Comparison of ENCODE assay signal across 8 cellular contexts in the genomic region with DNA sequence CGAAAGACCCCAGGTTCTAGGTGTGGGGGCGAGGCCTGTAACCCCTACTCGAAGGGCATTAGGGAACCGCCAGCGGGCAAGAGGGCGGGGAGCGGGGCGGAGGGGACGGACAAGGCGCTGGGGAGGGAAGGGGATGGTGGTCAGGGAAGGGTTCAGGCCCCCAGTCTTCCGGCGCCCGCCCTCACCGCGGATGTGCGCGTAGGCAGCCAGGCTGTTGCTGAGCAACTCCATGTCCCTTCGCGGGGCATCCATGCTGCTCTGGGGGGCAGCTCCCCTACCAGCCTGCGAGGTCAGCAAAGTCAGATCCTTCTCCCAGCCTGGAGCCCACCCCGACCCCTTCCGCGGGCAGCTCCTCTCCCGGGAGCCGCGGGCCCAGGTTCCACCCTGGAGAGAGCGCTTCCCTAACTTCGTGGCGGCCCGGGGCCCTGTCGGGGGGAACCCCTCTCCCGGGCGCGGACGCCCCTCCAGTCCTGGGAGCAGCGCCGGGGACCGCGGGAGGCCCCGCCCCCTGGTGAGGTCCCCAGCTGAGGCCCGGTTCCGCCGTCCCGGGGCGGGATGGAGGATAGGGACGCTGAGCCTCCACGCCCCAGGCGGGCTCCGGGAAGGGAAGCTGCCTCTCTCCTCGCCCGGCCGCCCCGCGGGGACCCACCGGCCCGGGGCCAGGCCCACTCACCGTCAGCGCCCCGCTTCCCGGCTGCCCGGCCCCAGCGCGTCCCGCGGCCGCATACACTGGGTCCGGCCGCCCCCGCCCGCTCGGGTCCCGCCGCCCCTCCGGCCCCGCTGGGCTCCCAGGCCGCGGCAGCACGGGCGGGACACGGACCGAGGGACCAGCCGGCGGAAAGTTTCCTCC. TPM values are rescaled to one million over a fixed set of nuclear protein-coding genes. Genes with fewer than 3 reads are reported as not detected.
DNase-seq lines count a peak whose midpoint lies in the region; ATAC-seq, FAIRE-seq and TF ChIP-seq lines count a peak whose summit lies in the region.

No MANE protein-coding gene starts in this region.

- peak overlapping the region; percentile 59 for H3K9ac ChIP-seq in Karpas-422 (ENCODE audit: low read length)

- H4K20me1 ChIP-seq in Karpas-422 (ENCODE audit: insufficient read depth, low read depth, low read length): no peaks in the 10 kb centered on the region

- H3K36me3 ChIP-seq in Karpas-422 (ENCODE audit: insufficient read depth, low read length) (no peaks in the 10 kb centered on the region), heart left ventricle (peaks cover 0 to 4% (median 0%) of the 10 kb centered on the region in 9 donors)

- DNase-seq in GM12892 (ENCODE audit: insufficient read length): peak; percentile 52
- DNase-seq in Karpas-422: no peak
- DNase-seq in activated effector memory CD4-positive, alpha-beta T cell treated with anti-CD3 and anti-CD28 coated beads, Interleukin-2, amount 50 U/mL, for 16 hours: peak; percentile 73
- DNase-seq in heart left ventricle: peak; percentile 66 to 86 (median 67)
- DNase-seq in posterior vena cava (ENCODE audit: low spot score): peak; percentile 88
- no peak for DNase-seq in NCI-H82 (lab: John Stamatoyannopoulos, UW)
- DNase-seq in SHP77 treated with DMSO at 0.1 percent for 48 hours (lab: John Stamatoyannopoulos, UW): no peak
- no peak for DNase-seq in G401 (ENCODE audit: low spot score)

- no peaks in the 10 kb centered on the region for H3K9me3 ChIP-seq in Karpas-422 (ENCODE audit: low read length)
- no peaks in the 10 kb centered on the region for H3K9me3 ChIP-seq in heart left ventricle

- in situ Hi-C loops in G401 (cut with HindIII; ENCODE audit: low sequenced_read_pairs): no loop called here

- no peak overlapping the region for H3K27ac ChIP-seq in Karpas-422 (ENCODE audit: low read length)
- H3K27ac ChIP-seq in heart left ventricle: peak overlapping the region; percentile 72 to 97 (median 92)

- WGBS in heart left ventricle, 4 donors: 5 to 27% (median 12%) methylated on average over 25 to 83 of the region's 83 CpGs

- TF ChIP-seq CTCF in heart left ventricle (IDR thresholded peaks at IDR 0.05): no peak

- TF ChIP-seq POLR2A in GM12892 (IDR thresholded peaks at IDR 0.05; ENCODE audit: low read depth, low read length) (0 out of 2 replicates have a peak, but pooled peaks have one; percentile 4), heart left ventricle (IDR thresholded peaks at IDR 0.05) (no peak)

- H3K4me3 ChIP-seq in Karpas-422 (ENCODE audit: low read length) (peak overlapping the region; percentile 63; the same call in 1 of the 2 replicates), heart left ventricle (peak overlapping the region; percentile 59 to 98 (median 85))

- intact Hi-C loops in heart left ventricle (cut with DNase I) (loop anchor here in 4 of 10 donors (2.0 to 5.0 kb wide), 3 partner anchors 44 to 46 kb away; no protein-coding TSS in a partner anchor), posterior vena cava (cut with DNase I) (no loop called here)

- H3K27me3 ChIP-seq in Karpas-422 (ENCODE audit: low read length) (no peaks in the 10 kb centered on the region), heart left ventricle (no peaks in the 10 kb centered on the region)

- H3K4me1 ChIP-seq in Karpas-422 (ENCODE audit: low read length): peaks cover 24% of the 10 kb centered on the region
- peaks cover 3 to 39% (median 28%) of the 10 kb centered on the region in 12 donors for H3K4me1 ChIP-seq in heart left ventricle

- no peak for FAIRE-seq in GM12892 (lab: Jason Lieb, UNC)

- peak in 3 of 4 donors; percentile 20 to 33 (median 32) for ATAC-seq in heart left ventricle

- H3K9me2 ChIP-seq in Karpas-422 (replicated peaks; ENCODE audit: insufficient read depth, low read length): no peaks in the 10 kb centered on the region

- H3K4me2 ChIP-seq in Karpas-422 (ENCODE audit: low read depth, low read length, poor library complexity, severe bottlenecking): peak overlapping the region; percentile 74

- H3K79me2 ChIP-seq in Karpas-422 (ENCODE audit: low read length): no peaks in the 10 kb centered on the region

- H2AFZ ChIP-seq in Karpas-422 (ENCODE audit: low read length): no peak overlapping the region

RNA-seq across cellular contexts. Expression of a gene that starts 0.4 kb away (rescaled TPM):
- 0.66 TPM for polyA plus RNA-seq in GM12892 (2012; ENCODE audit: missing spikeins)
- 0.75 and 7.1 TPM in 2 replicates for total RNA-seq in Karpas-422 (2014; rRNA removed; shearing (Covaris generic); ENCODE audit: low replicate concordance)
- total RNA-seq in heart left ventricle (10 to 100 TPM in 6 of 9 donors, 1 to 10 TPM in 3; 5.9 to 42.3 (median 10.8) TPM), posterior vena cava (10 to 100 TPM; 38.0 to 39.5 TPM)
- polyA plus RNA-seq in heart left ventricle: 10 to 100 TPM; 13.6 to 21.4 TPM
- 46.3 and 91.0 TPM in 2 replicates for total RNA-seq in G401 (2014; rRNA removed; shearing (Covaris generic))

RNA-seq across cellular contexts. Expression of a gene that starts 16.8 kb away (rescaled TPM):
- polyA plus RNA-seq in GM12892 (2012; ENCODE audit: missing spikeins): 15.3 TPM
- total RNA-seq in Karpas-422 (2014; rRNA removed; shearing (Covaris generic); ENCODE audit: low replicate concordance): 8.2 and 16.4 TPM in 2 replicates
- total RNA-seq in heart left ventricle (1 to 10 TPM in 5 of 9 donors, under 1 TPM in 4; 0.38 to 3.1 (median 1.4) TPM), posterior vena cava (1 to 10 TPM; 1.6 to 2.8 TPM)
- polyA plus RNA-seq in heart left ventricle: 1 to 10 TPM in 1 of 2 donors, under 1 TPM in 1; 0.72 to 2.2 TPM
- 1.9 and 4.1 TPM in 2 replicates for total RNA-seq in G401 (2014; rRNA removed; shearing (Covaris generic))

Comparison
In these comparisons a context has a peak if more than half of its experiments do, and no peak if none do; other contexts are left out.
1. DNase-seq: peak in GM12892 (single experiment), activated effector memory CD4-positive, alpha-beta T cell treated with anti-CD3 and anti-CD28 coated beads, Interleukin-2, amount 50 U/mL, for 16 hours (single experiment), heart left ventricle (5 of 5) and posterior vena cava (single experiment); none in Karpas-422 (single experiment), NCI-H82 (single experiment), SHP77 treated with DMSO at 0.1 percent for 48 hours (single experiment) and G401 (single experiment).